In genomic region chr5:56658972-56659371, GRCh38 we compare ENCODE assay signal across 24 cellular contexts.
DNase-seq lines count a peak whose midpoint lies in the region; ATAC-seq, FAIRE-seq and TF ChIP-seq lines count a peak whose summit lies in the region.
"Had no signal": no experiment of that assay in that cellular context is flagged by ENCODE, and none has a peak within 500 bp of the region (broad histone marks: within the 10 kb centered on the region; RNA-seq: fewer than 3 reads in every experiment).

No MANE protein-coding gene starts in this region.

- no peak overlapping the region for H2BK12ac ChIP-seq in H9 (ENCODE audit: insufficient read length, low read depth, low read length)

- H4K8ac ChIP-seq in H9 (replicated peaks; ENCODE audit: insufficient read length, low read depth, low read length), result no peak overlapping the region

- no peak overlapping the region for H4K5ac ChIP-seq in H9 (ENCODE audit: insufficient read length, low read depth, low read length)

- no peak overlapping the region for H2BK20ac ChIP-seq in H9 (ENCODE audit: low read depth, low read length, poor library complexity, severe bottlenecking)

- no peaks in the 10 kb centered on the region for H3K9me3 ChIP-seq in MM.1S (replicated peaks; ENCODE audit: insufficient read depth, low read length)
- no peaks in the 10 kb centered on the region for H3K9me3 ChIP-seq in H9 (ENCODE audit: control insufficient read depth, low read depth, low read length)
- H3K9me3 ChIP-seq: ascending aorta, esophagus muscularis mucosa, gastroesophageal sphincter, SJSA1 had no signal

- no peak for FAIRE-seq in GM12892 (lab: Jason Lieb, UNC)

- H2AFZ ChIP-seq in MM.1S (ENCODE audit: low read length) (peak overlapping the region; percentile 24; the same call in 1 of the 2 replicates), H9 (ENCODE audit: low read length) (no peak overlapping the region)
- H2AFZ ChIP-seq: GM23338 had no signal

- peaks cover 8% of the 10 kb centered on the region; the same call in 1 of the 2 replicates for H3F3A ChIP-seq in MM.1S (ENCODE audit: insufficient read depth, low read length)

- 0 out of 2 replicates have a peak overlapping the region, but pooled peaks have one; percentile 16 for H3K4me3 ChIP-seq in MM.1S (ENCODE audit: low read length)
- H3K4me3 ChIP-seq: ascending aorta, esophagus muscularis mucosa, gastroesophageal sphincter, GM23338, SJSA1 had no signal

- intact Hi-C loops in MCF 10A (cut with micrococcal nuclease), result no loop called here

- no peak overlapping the region for H2BK15ac ChIP-seq in H9 (ENCODE audit: low read depth, low read length)

- no peak for TF ChIP-seq CTCF in MM.1S (IDR thresholded peaks at IDR 0.05; ENCODE audit: low read length)
- TF ChIP-seq CTCF in MCF 10A (IDR thresholded peaks at IDR 0.05; ENCODE audit: unreplicated experiment), result no peak
- TF ChIP-seq CTCF in H9 (conservative IDR thresholded peaks at IDR 0.05), result no peak
- TF ChIP-seq CTCF in nephron progenitor cell (IDR thresholded peaks at IDR 0.05), result no peak

- H3K4me3 Mint-ChIP-seq in MCF 10A (ENCODE audit: unreplicated experiment) (no peak overlapping the region), memory B cell (no peak overlapping the region), H9 (no peak overlapping the region), nephron progenitor cell (no peak overlapping the region)
- H3K4me3 Mint-ChIP-seq: activated CD4-positive, alpha-beta T cell treated with anti-CD3 and anti-CD28 coated beads for 36 hours; GM23338 had no signal

- CTCF ChIA-PET in MCF 10A (lab: Yijun Ruan, JAX), result no interaction called here

- H3K36me3 ChIP-seq in MM.1S (replicated peaks; ENCODE audit: insufficient read depth, low read length), result no peaks in the 10 kb centered on the region
- H3K36me3 ChIP-seq: ascending aorta, esophagus muscularis mucosa, gastroesophageal sphincter, SJSA1 had no signal

- H3K23ac ChIP-seq in H9 (ENCODE audit: insufficient read length, low read depth, low read length), result no peak overlapping the region

- H3K56ac ChIP-seq in H9 (ENCODE audit: insufficient read length, low read depth, low read length), result no peak overlapping the region

- no peak overlapping the region for H2BK120ac ChIP-seq in H9 (ENCODE audit: low read depth, low read length, poor library complexity, severe bottlenecking)

- H3K79me1 ChIP-seq in H9 (ENCODE audit: insufficient read depth, low read depth, low read length, poor library complexity, severe bottlenecking), result no peaks in the 10 kb centered on the region

- H3K36me3 Mint-ChIP-seq in MCF 10A (ENCODE audit: insufficient read depth, unreplicated experiment) (no peaks in the 10 kb centered on the region), memory B cell (peaks cover 2% of the 10 kb centered on the region), H9 (ENCODE audit: insufficient read depth in 1 of 3, low read depth in 3 of 3) (no peaks in the 10 kb centered on the region; a peak in 1 of 7 replicates), nephron progenitor cell (ENCODE audit: low read depth) (no peaks in the 10 kb centered on the region)
- H3K36me3 Mint-ChIP-seq: activated naive CD4-positive, alpha-beta T cell treated with anti-CD3 and anti-CD28 coated beads, Interleukin-2, amount 50 U/mL, for 72 hours had no signal

- ATAC-seq in GM19463 (IDR thresholded peaks at IDR 0.05; ENCODE audit: unreplicated experiment) (peak; percentile 77), memory B cell (ENCODE audit: low read depth) (no peak), GM18502 (IDR thresholded peaks at IDR 0.05; ENCODE audit: poor library complexity, unreplicated experiment) (no peak)
- ATAC-seq: activated CD4-positive, alpha-beta T cell treated with anti-CD3 and anti-CD28 coated beads for 36 hours; activated naive CD4-positive, alpha-beta T cell treated with anti-CD3 and anti-CD28 coated beads, Interleukin-2, amount 50 U/mL, for 72 hours; gastroesophageal sphincter; GM23338 had no signal

- peak; percentile 48 for DNase-seq in MM.1S
- DNase-seq in MCF 10A (ENCODE audit: unreplicated experiment), result peak; percentile 35
- DNase-seq in memory B cell (ENCODE audit: low spot score in 2 of 2), result no peak
- DNase-seq in GM12892 (ENCODE audit: insufficient read length), result no peak
- DNase-seq in H9, result no peak
- DNase-seq in nephron progenitor cell, result no peak
- DNase-seq: activated CD4-positive, alpha-beta T cell treated with anti-CD3 and anti-CD28 coated beads for 36 hours; cerebellar nuclear complex; DMS 273 treated with DMSO at 0.1 percent for 48 hours; islet precursor cell; KG1; NCI-H1930; NCI-H2227 treated with DMSO at 0.1 percent for 48 hours; NCI-H748 treated with DMSO at 0.1 percent for 48 hours; stimulated activated CD4-positive, alpha-beta T cell treated with anti-CD3 and anti-CD28 coated beads, Interleukin-2, amount 100 ng/mL, for 48 hours; stimulated activated naive CD4-positive, alpha-beta T cell had no signal

- H3K18ac ChIP-seq in H9 (ENCODE audit: insufficient read length, low read depth, low read length), result no peak overlapping the region

- H3K14ac ChIP-seq in H9 (ENCODE audit: insufficient read depth, low read length), result no peak overlapping the region

- H3K79me2 ChIP-seq in MM.1S (ENCODE audit: low read length) (no peaks in the 10 kb centered on the region), H9 (ENCODE audit: insufficient read depth, low read length) (no peaks in the 10 kb centered on the region)

- H3K4me1 ChIP-seq in MM.1S (ENCODE audit: low read length) (peaks cover 27% of the 10 kb centered on the region), H9 (ENCODE audit: insufficient read depth, low read length) (no peaks in the 10 kb centered on the region; the same call in 1 of the 2 replicates)
- H3K4me1 ChIP-seq: ascending aorta had no signal

- peak overlapping the region; percentile 62 for H3K4me2 ChIP-seq in MM.1S (ENCODE audit: low read depth, low read length)
- H3K4me2 ChIP-seq in H9 (ENCODE audit: insufficient read depth, insufficient read length, low read length), result no peak overlapping the region
- H3K4me2 ChIP-seq: GM23338 had no signal

- no peak for TF ChIP-seq POLR2A in GM12892 (IDR thresholded peaks at IDR 0.05; ENCODE audit: low read depth, low read length)

- WGBS in H9 (ENCODE audit: extremely low coverage, insufficient read length, low lambda C conversion rate), result no CpG with 5 or more reads among the region's 1 CpG

- H3K9ac ChIP-seq in MM.1S (ENCODE audit: low read length), result peak overlapping the region; percentile 17; the same call in 1 of the 2 replicates
- H3K9ac ChIP-seq in H9 (ENCODE audit: extremely low read depth, insufficient read length, low read length), result no peak overlapping the region

- H3K9me3 Mint-ChIP-seq in MCF 10A (ENCODE audit: unreplicated experiment) (no peaks in the 10 kb centered on the region), memory B cell (no peaks in the 10 kb centered on the region), H9 (no peaks in the 10 kb centered on the region), nephron progenitor cell (no peaks in the 10 kb centered on the region)

- no peaks in the 10 kb centered on the region for H3K9me2 ChIP-seq in MM.1S (replicated peaks; ENCODE audit: insufficient read depth, low read length)

- H3K27ac Mint-ChIP-seq in MCF 10A (ENCODE audit: low read depth, unreplicated experiment) (peak overlapping the region; percentile 18), memory B cell (peak overlapping the region; percentile 39), H9 (peak overlapping the region in 1 of 3 experiments; percentile 15; a peak in 1 of 7 replicates), nephron progenitor cell (no peak overlapping the region)
- H3K27ac Mint-ChIP-seq: activated CD4-positive, alpha-beta T cell treated with anti-CD3 and anti-CD28 coated beads for 36 hours; activated naive CD4-positive, alpha-beta T cell treated with anti-CD3 and anti-CD28 coated beads, Interleukin-2, amount 50 U/mL, for 72 hours; GM23338 had no signal

- POLR2A ChIA-PET in MCF 10A (lab: Yijun Ruan, JAX), result interaction anchor here (1.0 kb wide), 1 partner anchor 58 kb away, joined by 3 read pairs; no protein-coding TSS in a partner anchor

- H4K91ac ChIP-seq in H9 (ENCODE audit: insufficient read length, low read depth, low read length), result no peak overlapping the region

- no peaks in the 10 kb centered on the region for H3K23me2 ChIP-seq in H9 (ENCODE audit: insufficient read length, low read depth, low read length, poor library complexity, severe bottlenecking)

- no peak overlapping the region for H3T11ph ChIP-seq in H9 (ENCODE audit: low read length)

- H3K4ac ChIP-seq in H9 (ENCODE audit: low read depth, low read length), result no peak overlapping the region

- H3K27ac ChIP-seq in MM.1S (ENCODE audit: low read length) (peak overlapping the region; percentile 55), H9 (ENCODE audit: insufficient read length, low read depth, low read length) (no peak overlapping the region)
- H3K27ac ChIP-seq: ascending aorta, esophagus muscularis mucosa, gastroesophageal sphincter, SJSA1 had no signal

- H4K20me1 ChIP-seq in MM.1S (ENCODE audit: insufficient read depth, low read length), result no peaks in the 10 kb centered on the region
- no peaks in the 10 kb centered on the region for H4K20me1 ChIP-seq in H9 (ENCODE audit: control insufficient read depth, insufficient read depth, insufficient read length)

- H3K4me1 Mint-ChIP-seq in MCF 10A (ENCODE audit: insufficient read depth, unreplicated experiment), result peaks cover 11% of the 10 kb centered on the region
- H3K4me1 Mint-ChIP-seq in memory B cell, result peaks cover 30% of the 10 kb centered on the region
- peaks cover 18 to 23% of the 10 kb centered on the region in 2 experiments for H3K4me1 Mint-ChIP-seq in H9
- peaks cover 7% of the 10 kb centered on the region for H3K4me1 Mint-ChIP-seq in nephron progenitor cell

- H2AK5ac ChIP-seq in H9 (ENCODE audit: insufficient read length, low read length), result no peak overlapping the region

- BruUV-seq in MCF 10A (replicated peaks; lab: Mats Ljungman, UMichigan), result no TSS peak

- H3K27me3 Mint-ChIP-seq in MCF 10A (ENCODE audit: insufficient read depth, unreplicated experiment) (no peaks in the 10 kb centered on the region), memory B cell (no peaks in the 10 kb centered on the region), H9 (ENCODE audit: low read depth) (no peaks in the 10 kb centered on the region; the same call in 1 of the 2 replicates), nephron progenitor cell (ENCODE audit: low read depth, poor library complexity) (peaks cover 30% of the 10 kb centered on the region)
- H3K27me3 Mint-ChIP-seq: activated CD4-positive, alpha-beta T cell treated with anti-CD3 and anti-CD28 coated beads for 36 hours had no signal

- no peaks in the 10 kb centered on the region for H3K27me3 ChIP-seq in MM.1S (replicated peaks; ENCODE audit: insufficient read depth, low read length)
- H3K27me3 ChIP-seq in H9 (ENCODE audit: insufficient read depth, low read length), result no peaks in the 10 kb centered on the region
- H3K27me3 ChIP-seq: ascending aorta, esophagus muscularis mucosa, gastroesophageal sphincter, SJSA1 had no signal

- no peak overlapping the region for H2BK5ac ChIP-seq in H9 (ENCODE audit: insufficient read length, low read length)

Comparison
In these comparisons a context has a peak if more than half of its experiments do, and no peak if none do; other contexts are left out.
1. DNase-seq: peak in MM.1S (single experiment) and MCF 10A (single experiment); none in memory B cell (0 of 2), GM12892 (single experiment), H9 (single experiment) and nephron progenitor cell (single experiment).